ENCODE assay signal across 8 cellular contexts in the genomic region with DNA sequence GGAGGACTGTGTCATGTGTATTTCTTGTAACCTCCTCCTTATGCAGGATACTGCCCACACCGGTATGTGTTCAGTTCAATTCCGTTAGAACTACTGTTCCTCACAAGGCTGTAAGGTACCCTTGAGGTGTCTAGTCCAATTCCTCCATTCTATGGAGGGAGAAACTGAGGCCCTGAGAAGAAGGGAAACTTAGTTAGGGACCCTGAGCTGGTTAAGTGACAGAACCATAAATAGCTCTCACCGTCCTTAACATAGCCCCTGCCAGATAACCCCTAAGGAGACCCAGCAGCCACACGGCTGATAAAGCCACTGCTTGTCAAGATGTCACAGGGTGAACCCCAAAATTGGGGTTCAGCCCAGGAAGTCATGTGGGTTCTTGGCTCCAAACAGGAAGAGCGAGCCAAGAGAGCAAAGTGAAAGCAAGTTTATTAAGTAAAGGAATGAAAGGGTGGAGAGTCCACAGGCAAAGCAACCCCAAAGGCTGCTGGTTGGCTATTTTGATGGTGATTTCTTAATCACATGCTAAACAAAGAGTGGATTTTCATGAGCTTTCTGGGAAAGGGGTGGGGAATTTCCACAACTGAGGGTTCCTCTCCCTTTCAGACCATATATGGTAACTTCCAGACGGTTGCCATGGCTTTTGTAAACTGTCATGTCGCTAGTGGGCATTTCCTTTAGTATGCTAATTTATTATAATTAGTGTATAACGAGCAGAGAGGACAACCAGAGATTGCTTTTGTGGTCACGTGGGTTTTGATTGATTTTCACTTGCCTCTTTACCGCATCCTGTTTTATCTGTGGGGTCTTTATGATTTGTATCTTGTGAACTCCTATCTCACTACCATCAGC.
DNase-seq lines count a peak whose midpoint lies in the region; ATAC-seq and TF ChIP-seq lines count a peak whose summit lies in the region.

No MANE protein-coding gene starts in this region.

- TF ChIP-seq CTCF in prostate gland (IDR thresholded peaks at IDR 0.05): no peak

- H2AFZ ChIP-seq in GM23248: peak overlapping the region; percentile 96

- peak overlapping the region; percentile 99 for H3K4me2 ChIP-seq in GM23248 (ENCODE audit: unreplicated experiment)

- H3K27me3 ChIP-seq in GM23248 (replicated peaks; ENCODE audit: insufficient read depth) (no peaks in the 10 kb centered on the region), prostate gland (replicated peaks; ENCODE audit: insufficient read depth) (no peaks in the 10 kb centered on the region)

- peaks cover 35% of the 10 kb centered on the region for H3K4me1 Mint-ChIP-seq in activated naive CD4-positive, alpha-beta T cell treated with anti-CD3 and anti-CD28 coated beads, Interleukin-2, amount 10 ng/mL, durations not matched to agents 7 days and 5 days

- H3K4me1 ChIP-seq in GM23248 (ENCODE audit: insufficient read depth) (peaks cover 10% of the 10 kb centered on the region), prostate gland (replicated peaks) (peaks cover 10% of the 10 kb centered on the region)

- H3K4me3 ChIP-seq in GM23248 (peak overlapping the region; percentile 80), prostate gland (peak overlapping the region; percentile 6 to 9)

- H3K9me3 Mint-ChIP-seq in activated naive CD4-positive, alpha-beta T cell treated with anti-CD3 and anti-CD28 coated beads, Interleukin-2, amount 10 ng/mL, durations not matched to agents 7 days and 5 days: no peaks in the 10 kb centered on the region

- WGBS in GM23248 (ENCODE audit: low coverage in 1 of 2, low lambda C conversion rate in 2 of 2, missing lambda C conversion rate in 2 of 2), 2 experiments: 13 to 14% methylated on average over 10 of the region's 10 CpGs
- 44% methylated on average over 10 of the region's 10 CpGs for WGBS in prostate gland

- H3K79me2 ChIP-seq in GM23248 (ENCODE audit: insufficient read depth): no peaks in the 10 kb centered on the region

- peak overlapping the region; percentile 79 for H3K9ac ChIP-seq in GM23248

- H3K27ac Mint-ChIP-seq in activated naive CD4-positive, alpha-beta T cell treated with anti-CD3 and anti-CD28 coated beads, Interleukin-2, amount 10 ng/mL, durations not matched to agents 7 days and 5 days: peak overlapping the region; percentile 96

- no peaks in the 10 kb centered on the region for H3K36me3 ChIP-seq in GM23248 (ENCODE audit: low read depth)
- no peaks in the 10 kb centered on the region for H3K36me3 ChIP-seq in prostate gland

- in situ Hi-C loops in GM23248 (cut with MboI): no loop called here

- CTCF ChIA-PET in activated naive CD4-positive, alpha-beta T cell treated with anti-CD3 and anti-CD28 coated beads, Interleukin-2, amount 10 ng/mL, durations not matched to agents 7 days and 5 days (lab: Charles Lee): interaction anchor here (0.9 to 1.0 kb wide), 2 partner anchors 34 to 85 kb away, joined by 3 to 5 read pairs; no protein-coding TSS in a partner anchor

- no peaks in the 10 kb centered on the region for H4K20me1 ChIP-seq in GM23248 (ENCODE audit: insufficient read depth)

- H3K9me3 ChIP-seq in GM23248 (ENCODE audit: low read depth) (no peaks in the 10 kb centered on the region), prostate gland (no peaks in the 10 kb centered on the region)

- H3K27ac ChIP-seq in GM23248: peak overlapping the region; percentile 70
- H3K27ac ChIP-seq in prostate gland: peak overlapping the region; percentile 50 to 57

- H3K36me3 Mint-ChIP-seq in activated naive CD4-positive, alpha-beta T cell treated with anti-CD3 and anti-CD28 coated beads, Interleukin-2, amount 10 ng/mL, durations not matched to agents 7 days and 5 days: peaks cover 6% of the 10 kb centered on the region

- peaks cover 8% of the 10 kb centered on the region; the same call in 1 of the 2 replicates for H3F3A ChIP-seq in GM23248 (ENCODE audit: insufficient read depth)

- DNase-seq in GM03348 (ENCODE audit: low spot score): peak; percentile 85
- peak; percentile 94 for DNase-seq in GM23248
- peak; percentile 59 for DNase-seq in NCI-H226
- DNase-seq in activated naive CD4-positive, alpha-beta T cell treated with anti-CD3 and anti-CD28 coated beads, Interleukin-2, amount 10 ng/mL, durations not matched to agents 7 days and 5 days: peak; percentile 72
- DNase-seq in left cardiac atrium: peak; percentile 35
- peak; percentile 36 for DNase-seq in prostate gland (ENCODE audit: low spot score)
- no peak for DNase-seq in NCI-H82 treated with DMSO at 0.1 percent for 48 hours (lab: John Stamatoyannopoulos, UW; ENCODE audit: unreplicated experiment)
- no peak for DNase-seq in NCI-H2107 treated with DMSO at 0.1 percent for 48 hours (lab: John Stamatoyannopoulos, UW; ENCODE audit: unreplicated experiment)

- peak overlapping the region; percentile 66 for H3K4me3 Mint-ChIP-seq in activated naive CD4-positive, alpha-beta T cell treated with anti-CD3 and anti-CD28 coated beads, Interleukin-2, amount 10 ng/mL, durations not matched to agents 7 days and 5 days

- no peak for TF ChIP-seq POLR2A in prostate gland (IDR thresholded peaks at IDR 0.05)

- peaks cover 9% of the 10 kb centered on the region for H3K27me3 Mint-ChIP-seq in activated naive CD4-positive, alpha-beta T cell treated with anti-CD3 and anti-CD28 coated beads, Interleukin-2, amount 10 ng/mL, durations not matched to agents 7 days and 5 days

- H3K9me2 ChIP-seq in GM23248 (ENCODE audit: insufficient read depth): no peaks in the 10 kb centered on the region

- ATAC-seq in left cardiac atrium: peak; percentile 80 to 83

- intact Hi-C loops in left cardiac atrium (cut with DNase I): no loop called here
- intact Hi-C loops in prostate gland (cut with DNase I): no loop called here

Comparison
In these comparisons a context has a peak if more than half of its experiments do, and no peak if none do; other contexts are left out.
1. DNase-seq: peak in GM03348 (single experiment), GM23248 (single experiment), NCI-H226 (single experiment), activated naive CD4-positive, alpha-beta T cell treated with anti-CD3 and anti-CD28 coated beads, Interleukin-2, amount 10 ng/mL, durations not matched to agents 7 days and 5 days (single experiment), left cardiac atrium (single experiment) and prostate gland (single experiment); none in NCI-H82 treated with DMSO at 0.1 percent for 48 hours (single experiment) and NCI-H2107 treated with DMSO at 0.1 percent for 48 hours (single experiment).